ENCODE assay signal across 8 cellular contexts in genomic region chr7:34991938-34992840, GRCh38. TPM values are rescaled to one million over a fixed set of nuclear protein-coding genes. Genes with fewer than 3 reads are reported as not detected.
DNase-seq lines count a peak whose midpoint lies in the region; ATAC-seq and TF ChIP-seq lines count a peak whose summit lies in the region.

No MANE protein-coding gene starts in this region.

- ATAC-seq in GM21367 (IDR thresholded peaks at IDR 0.05; ENCODE audit: unreplicated experiment) = peak; percentile 65
- peak; percentile 70 for ATAC-seq in HG03575 (IDR thresholded peaks at IDR 0.05; ENCODE audit: extremely low read depth, insufficient number of reproducible peaks, low FRiP score, unreplicated experiment)

- no peaks in the 10 kb centered on the region for H3K9me3 ChIP-seq in mesodermal cell (ENCODE audit: control insufficient read depth, low read length)

- 70 to 76% methylated on average over 7 to 8 of the region's 12 CpGs for WGBS in mesodermal cell (ENCODE audit: insufficient coverage in 2 of 2), 2 experiments

- DNase-seq in AML-193 (lab: John Stamatoyannopoulos, UW) (peak; percentile 12 to 21), activated T-cell treated with anti-CD3 and anti-CD28 coated beads for 48 hours (ENCODE audit: low read depth) (peak; percentile 37), anterior cingulate cortex (lab: John Stamatoyannopoulos, UW) (no peak), SIG-M5 (lab: John Stamatoyannopoulos, UW) (no peak), GM13977 (ENCODE audit: low spot score) (no peak)

- H3K27ac ChIP-seq in mesodermal cell (ENCODE audit: low read depth, low read length, severe bottlenecking) = peak overlapping the region; percentile 17

- H3K4me1 ChIP-seq in mesodermal cell (ENCODE audit: control insufficient read depth, insufficient read depth, low read length, poor library complexity, severe bottlenecking) = peaks cover 3% of the 10 kb centered on the region

- no peak for TF ChIP-seq CTCF in GM13977 (IDR thresholded peaks at IDR 0.05; ENCODE audit: extremely low read depth, insufficient read depth, missing control alignments)

- in situ Hi-C loops in GM13977 (cut with MboI; ENCODE audit: low pct_unique_long_range_greater_than_20kb, low sequenced_read_pairs, unreplicated experiment) = no loop called here

- no peak overlapping the region for H3K4me3 ChIP-seq in mesodermal cell (ENCODE audit: extremely low read depth, insufficient read depth, low read length, poor library complexity, severe bottlenecking)

- peaks cover 3% of the 10 kb centered on the region for H3K36me3 ChIP-seq in mesodermal cell (ENCODE audit: control insufficient read depth, insufficient read depth, low read length)

RNA-seq across cellular contexts. Expression of gene DPY19L1, which starts 45.1 kb away (rescaled TPM):
- polyA plus RNA-seq in mesodermal cell (2013, experiment 1 of 2) = 56.0 TPM
- polyA plus RNA-seq in mesodermal cell (2013, experiment 2 of 2) = 63.3 TPM

Comparison
In these comparisons a context has a peak if more than half of its experiments do, and no peak if none do; other contexts are left out.
1. DNase-seq: peak in AML-193 (2 of 2) and activated T-cell treated with anti-CD3 and anti-CD28 coated beads for 48 hours (single experiment); none in anterior cingulate cortex (0 of 58), SIG-M5 (single experiment) and GM13977 (single experiment).